Comparison of ENCODE assay signal across 24 cellular contexts in genomic region chr7:261341-262250, GRCh38. TPM values are rescaled to one million over a fixed set of nuclear protein-coding genes. Genes with fewer than 3 reads are reported as not detected.
A peak's percentile ranks its signal among the peaks of the same experiment; 100 is the strongest.
DNase-seq lines count a peak whose midpoint lies in the region; TF ChIP-seq lines count a peak whose summit lies in the region.
"Had no signal": no experiment of that assay in that cellular context is flagged by ENCODE, and none has a peak within 500 bp of the region (broad histone marks: within the 10 kb centered on the region; RNA-seq: fewer than 3 reads in every experiment).

No MANE protein-coding gene starts in this region.

- TF ChIP-seq CTCF in MM.1S (IDR thresholded peaks at IDR 0.05; ENCODE audit: low read length): no peak

- H3K27ac ChIP-seq in Karpas-422 (ENCODE audit: low read length) (no peak overlapping the region), trophoblast cell (ENCODE audit: low read depth, low read length) (no peak overlapping the region), MM.1S (ENCODE audit: low read length) (no peak overlapping the region)
- H3K27ac ChIP-seq: cardiac muscle cell, epithelial cell of prostate had no signal

- H3F3A ChIP-seq in MM.1S (ENCODE audit: insufficient read depth, low read length): no peaks in the 10 kb centered on the region

- H4K20me1 ChIP-seq in Karpas-422 (ENCODE audit: insufficient read depth, low read depth, low read length): no peaks in the 10 kb centered on the region
- H4K20me1 ChIP-seq in MM.1S (ENCODE audit: insufficient read depth, low read length): no peaks in the 10 kb centered on the region

- H2AFZ ChIP-seq in Karpas-422 (ENCODE audit: low read length) (no peak overlapping the region), trophoblast cell (ENCODE audit: insufficient read depth, low read length, poor library complexity) (no peak overlapping the region), MM.1S (ENCODE audit: low read length) (no peak overlapping the region)

- H2BK5ac ChIP-seq in trophoblast cell (ENCODE audit: low read depth, low read length, poor library complexity): no peak overlapping the region

- H2BK12ac ChIP-seq in trophoblast cell (ENCODE audit: low read length): no peak overlapping the region

- H2BK120ac ChIP-seq in trophoblast cell (ENCODE audit: insufficient read depth, low read length, poor library complexity): no peak overlapping the region

- H4K8ac ChIP-seq in trophoblast cell (ENCODE audit: low read depth, low read length): no peak overlapping the region

- no peak overlapping the region for H3K9ac ChIP-seq in Karpas-422 (ENCODE audit: low read length)
- no peak overlapping the region for H3K9ac ChIP-seq in iPS-15b (ENCODE audit: low read depth, low read length)
- H3K9ac ChIP-seq in trophoblast cell (ENCODE audit: low read length): no peak overlapping the region
- H3K9ac ChIP-seq in MM.1S (ENCODE audit: low read length): no peak overlapping the region

- H3K23ac ChIP-seq in trophoblast cell (ENCODE audit: low read length): no peak overlapping the region

- WGBS in trophoblast cell (ENCODE audit: extremely low coverage, insufficient coverage, insufficient read length): no CpG with 5 or more reads among the region's 32 CpGs

- no peak overlapping the region for H3K14ac ChIP-seq in trophoblast cell (ENCODE audit: low read length)

- H3K9me3 ChIP-seq in Karpas-422 (ENCODE audit: low read length) (peaks cover 34% of the 10 kb centered on the region), iPS-15b (ENCODE audit: control insufficient read depth, insufficient read depth, low read length) (peaks cover 23% of the 10 kb centered on the region), trophoblast cell (ENCODE audit: insufficient read depth, low read depth, low read length) (peaks cover 57% of the 10 kb centered on the region), MM.1S (replicated peaks; ENCODE audit: insufficient read depth, low read length) (no peaks in the 10 kb centered on the region)

- H4K91ac ChIP-seq in trophoblast cell (ENCODE audit: low read depth, low read length): no peak overlapping the region

- no peaks in the 10 kb centered on the region for H3K27me3 ChIP-seq in H7 (ENCODE audit: control insufficient read depth, insufficient read depth, low read length)
- no peaks in the 10 kb centered on the region for H3K27me3 ChIP-seq in Karpas-422 (ENCODE audit: low read length)
- no peaks in the 10 kb centered on the region for H3K27me3 ChIP-seq in iPS-15b (ENCODE audit: control insufficient read depth, insufficient read depth, low read length)
- no peaks in the 10 kb centered on the region for H3K27me3 ChIP-seq in trophoblast cell (ENCODE audit: insufficient read depth, low read length)
- no peaks in the 10 kb centered on the region for H3K27me3 ChIP-seq in MM.1S (replicated peaks; ENCODE audit: insufficient read depth, low read length)
- H3K27me3 ChIP-seq: cardiac muscle cell had no signal

- H3K4ac ChIP-seq in trophoblast cell (ENCODE audit: low read depth, low read length): no peak overlapping the region

- H4K12ac ChIP-seq in trophoblast cell (ENCODE audit: low read depth, low read length): no peak overlapping the region

- H3K18ac ChIP-seq in trophoblast cell (ENCODE audit: low read length): no peak overlapping the region

- H3K4me1 ChIP-seq in Karpas-422 (ENCODE audit: low read length) (no peaks in the 10 kb centered on the region), iPS-15b (ENCODE audit: control insufficient read depth, insufficient read depth, low read length) (no peaks in the 10 kb centered on the region), trophoblast cell (ENCODE audit: control insufficient read depth in 1 of 2, insufficient read depth in 2 of 2, low read length in 2 of 2) (no peaks in the 10 kb centered on the region), MM.1S (ENCODE audit: low read length) (no peaks in the 10 kb centered on the region)

- no peak overlapping the region for H3K4me2 ChIP-seq in Karpas-422 (ENCODE audit: low read depth, low read length, poor library complexity, severe bottlenecking)
- H3K4me2 ChIP-seq in trophoblast cell (ENCODE audit: low read length): no peak overlapping the region
- no peak overlapping the region for H3K4me2 ChIP-seq in MM.1S (ENCODE audit: low read depth, low read length)

- H2AK5ac ChIP-seq in trophoblast cell (ENCODE audit: low read length): no peak overlapping the region

- H3K79me1 ChIP-seq in trophoblast cell (ENCODE audit: low read length): no peaks in the 10 kb centered on the region

- H3K4me3 ChIP-seq in H7 (ENCODE audit: insufficient read depth, low read depth, low read length): no peak overlapping the region
- H3K4me3 ChIP-seq in Karpas-422 (ENCODE audit: low read length): peak overlapping the region; percentile 48; the same call in 1 of the 2 replicates
- peak overlapping the region; percentile 22 for H3K4me3 ChIP-seq in iPS-15b (ENCODE audit: low read depth, low read length)
- H3K4me3 ChIP-seq in trophoblast cell (ENCODE audit: low read depth, low read length): peak overlapping the region; percentile 28
- no peak overlapping the region for H3K4me3 ChIP-seq in MM.1S (ENCODE audit: low read length)
- H3K4me3 ChIP-seq: cardiac muscle cell had no signal

- H3K9me2 ChIP-seq in Karpas-422 (replicated peaks; ENCODE audit: insufficient read depth, low read length) (no peaks in the 10 kb centered on the region), MM.1S (replicated peaks; ENCODE audit: insufficient read depth, low read length) (no peaks in the 10 kb centered on the region)

- DNase-seq in H7 (peak; percentile 49), Karpas-422 (no peak), trophoblast cell (no peak), MM.1S (no peak), NCI-H446 treated with DMSO at 0.1 percent for 48 hours (lab: John Stamatoyannopoulos, UW) (no peak), NCI-H345 treated with DMSO at 0.1 percent for 48 hours (lab: John Stamatoyannopoulos, UW; ENCODE audit: unreplicated experiment) (no peak)
- DNase-seq in stimulated activated naive CD4-positive, alpha-beta T cell (lab: John Stamatoyannopoulos, UW): no peak
- DNase-seq: activated CD4-positive, alpha-beta T cell treated with anti-CD3 and anti-CD28 coated beads for 48 hours; DND-41; midbrain; NCI-H1694; NCI-H748 treated with DMSO at 0.1 percent for 48 hours; OCI-M1; SIG-M5; stimulated activated CD4-positive, alpha-beta T cell treated with anti-CD3 and anti-CD28 coated beads, Interleukin-4, amount 100 ng/mL, for 4 hours; T-cell had no signal

- peaks cover 11% of the 10 kb centered on the region for H3K36me3 ChIP-seq in H7 (replicated peaks; ENCODE audit: control insufficient read depth, insufficient read depth, low read length)
- H3K36me3 ChIP-seq in Karpas-422 (ENCODE audit: insufficient read depth, low read length): no peaks in the 10 kb centered on the region
- peaks cover 31% of the 10 kb centered on the region for H3K36me3 ChIP-seq in iPS-15b (ENCODE audit: control insufficient read depth, insufficient read depth, low read length)
- no peaks in the 10 kb centered on the region for H3K36me3 ChIP-seq in trophoblast cell (ENCODE audit: control insufficient read depth in 1 of 2, insufficient read depth in 2 of 2, low read length in 2 of 2)
- no peaks in the 10 kb centered on the region for H3K36me3 ChIP-seq in MM.1S (replicated peaks; ENCODE audit: insufficient read depth, low read length)
- H3K36me3 ChIP-seq: cardiac muscle cell had no signal

- no peaks in the 10 kb centered on the region for H3K79me2 ChIP-seq in Karpas-422 (ENCODE audit: low read length)
- no peaks in the 10 kb centered on the region for H3K79me2 ChIP-seq in trophoblast cell (ENCODE audit: control insufficient read depth, insufficient read depth, low read length, poor library complexity)
- no peaks in the 10 kb centered on the region for H3K79me2 ChIP-seq in MM.1S (ENCODE audit: low read length)

RNA-seq across cellular contexts. Expression of gene FOXL3, which starts 28.4 kb away (rescaled TPM):
- not detected in 2 replicates for total RNA-seq in H7 (2014; rRNA removed; shearing (Covaris generic))
- total RNA-seq in Karpas-422 (2014; rRNA removed; shearing (Covaris generic); ENCODE audit: low replicate concordance): not detected in 2 replicates
- not detected in 2 replicates for polyA plus RNA-seq in trophoblast cell (2013)
- total RNA-seq: activated T-helper 2 cell treated with anti-CD3 and anti-CD28 coated beads, Interferon-gamma antibody, Interleukin-2, Interleukin-4, amounts not matched to agents 10 μg/mL and 5 μg/mL and 100 μg/mL, durations not matched to agents 14 hours and 24 hours and 36 hours; cardiac muscle cell; dermis microvascular lymphatic vessel endothelial cell; fibroblast of villous mesenchyme; kidney epithelial cell; subcutaneous adipose tissue; T-cell had no signal
- polyA plus RNA-seq: cardiac muscle cell had no signal

Comparison
In these comparisons a context has a peak if more than half of its experiments do, and no peak if none do; other contexts are left out.
1. H3K4me3 ChIP-seq: peak in Karpas-422 (single experiment), iPS-15b (single experiment) and trophoblast cell (single experiment); none in H7 (single experiment) and MM.1S (single experiment).